Comparison of ENCODE assay signal across 14 cellular contexts in genomic region chr2:39380525-39381150, GRCh38. TPM values are rescaled to one million over a fixed set of nuclear protein-coding genes. Genes with fewer than 3 reads are reported as not detected.
DNase-seq lines count a peak whose midpoint lies in the region; ATAC-seq and TF ChIP-seq lines count a peak whose summit lies in the region.
"Had no signal": no experiment of that assay in that cellular context is flagged by ENCODE, and none has a peak within 500 bp of the region (broad histone marks: within the 10 kb centered on the region; RNA-seq: fewer than 3 reads in every experiment).

No MANE protein-coding gene starts in this region.

- no peaks in the 10 kb centered on the region for H3K27me3 Mint-ChIP-seq in osteocyte (ENCODE audit: unreplicated experiment)
- H3K27me3 Mint-ChIP-seq: activated CD4-positive, alpha-beta T cell treated with anti-CD3 and anti-CD28 coated beads for 36 hours; type B pancreatic cell had no signal

- peaks cover 33% of the 10 kb centered on the region for H3K4me1 Mint-ChIP-seq in osteocyte (ENCODE audit: unreplicated experiment)

- no peak overlapping the region for H3K4me3 Mint-ChIP-seq in osteocyte (ENCODE audit: unreplicated experiment)
- H3K4me3 Mint-ChIP-seq: activated CD4-positive, alpha-beta T cell treated with anti-CD3 and anti-CD28 coated beads for 36 hours; CD8-positive, alpha-beta T cell; nephron progenitor cell; type B pancreatic cell had no signal

- TF ChIP-seq CTCF in osteocyte (IDR thresholded peaks at IDR 0.05): no peak

- H3K36me3 Mint-ChIP-seq in osteocyte (ENCODE audit: unreplicated experiment): peaks cover 10% of the 10 kb centered on the region

- peaks cover 4% of the 10 kb centered on the region for H3K9me3 Mint-ChIP-seq in osteocyte (ENCODE audit: unreplicated experiment)
- H3K9me3 Mint-ChIP-seq: CD8-positive, alpha-beta T cell had no signal

- H3K27ac Mint-ChIP-seq in osteocyte (ENCODE audit: unreplicated experiment): peak overlapping the region; percentile 29
- H3K27ac Mint-ChIP-seq: activated CD4-positive, alpha-beta T cell treated with anti-CD3 and anti-CD28 coated beads for 36 hours; CD8-positive, alpha-beta T cell; nephron progenitor cell; type B pancreatic cell had no signal

- no peak for ATAC-seq in GM18867 (IDR thresholded peaks at IDR 0.05; ENCODE audit: unreplicated experiment)
- ATAC-seq in GM19395 (IDR thresholded peaks at IDR 0.05; ENCODE audit: unreplicated experiment): no peak
- ATAC-seq: CD8-positive, alpha-beta T cell had no signal

- DNase-seq in ELR (ENCODE audit: low read depth) (peak; percentile 25), RPMI7951 (ENCODE audit: low read depth) (peak; percentile 15), fibroblast of peridontal ligament (ENCODE audit: extremely low read depth) (peak; percentile 41), osteocyte (ENCODE audit: extremely low spot score, unreplicated experiment) (no peak), dermis blood vessel endothelial cell (no peak)
- DNase-seq in activated CD4-positive, alpha-beta T cell treated with anti-CD3 and anti-CD28 coated beads, Interleukin-2, amount 50 U/mL, for 1 hour: no peak
- DNase-seq: activated CD4-positive, alpha-beta T cell treated with anti-CD3 and anti-CD28 coated beads for 36 hours; anterior cingulate cortex; CD8-positive, alpha-beta T cell; KBM-7; nephron progenitor cell had no signal

RNA-seq across cellular contexts. Expression of gene MAP4K3, which starts 56.4 kb away (rescaled TPM):
- 35.1 and 35.6 TPM in 2 replicates for total RNA-seq in RPMI7951 (2014; rRNA removed; shearing (Covaris generic))
- 35.0 and 47.9 TPM in 2 replicates for total RNA-seq in osteocyte
- 17.4 and 24.0 TPM in 2 replicates for total RNA-seq in dermis blood vessel endothelial cell

Comparison
In these comparisons a context has a peak if more than half of its experiments do, and no peak if none do; other contexts are left out.
1. DNase-seq: peak in ELR (single experiment), RPMI7951 (single experiment) and fibroblast of peridontal ligament (single experiment); none in osteocyte (single experiment), dermis blood vessel endothelial cell (single experiment) and activated CD4-positive, alpha-beta T cell treated with anti-CD3 and anti-CD28 coated beads, Interleukin-2, amount 50 U/mL, for 1 hour (single experiment).